ENCODE assay signal across 8 cellular contexts in the genomic region with DNA sequence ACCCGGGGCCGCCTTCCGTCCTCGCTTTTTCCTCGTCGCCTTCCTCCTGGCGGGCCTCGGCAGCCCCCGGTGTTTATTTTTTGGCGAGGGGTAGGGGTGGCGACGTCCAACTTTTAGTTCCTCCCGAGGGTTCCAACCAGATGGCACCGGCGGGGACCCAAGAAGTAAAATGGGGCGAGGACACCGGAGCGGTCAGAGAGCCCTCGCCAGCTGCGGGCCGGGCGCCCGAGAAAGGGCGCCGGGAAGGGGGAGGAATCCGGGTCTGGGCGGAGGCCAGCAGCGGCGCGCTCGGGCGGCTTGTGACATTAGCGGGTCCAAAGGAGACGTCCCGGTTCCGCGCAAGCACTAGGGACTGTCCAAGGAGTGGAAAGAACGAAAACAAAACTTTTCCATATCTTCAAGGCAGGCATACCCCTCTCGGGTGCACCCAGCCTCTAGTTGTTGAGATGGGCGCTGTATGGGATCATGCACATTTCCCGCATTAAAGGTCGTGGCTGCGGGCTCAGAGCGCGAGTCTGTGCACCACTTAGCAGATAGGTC. TPM values are rescaled to one million over a fixed set of nuclear protein-coding genes. Genes with fewer than 3 reads are reported as not detected.
DNase-seq lines count a peak whose midpoint lies in the region; ATAC-seq and TF ChIP-seq lines count a peak whose summit lies in the region.

No MANE protein-coding gene starts in this region.

- intact Hi-C loops in mammary epithelial cell (cut with micrococcal nuclease) = loop anchor here (1.0 to 5.0 kb wide), 2 partner anchors 53 to 283 kb away; no protein-coding TSS in a partner anchor

- H3K4me1 ChIP-seq in SJSA1 (replicated peaks) (peaks cover 11% of the 10 kb centered on the region), mammary epithelial cell (ENCODE audit: insufficient read depth, low read length) (peaks cover 10% of the 10 kb centered on the region), iPS-18a (ENCODE audit: control insufficient read depth, low read depth, low read length) (peaks cover 24% of the 10 kb centered on the region)

- TSS peak; percentile 30 for BruUV-seq in mammary epithelial cell (replicated peaks; lab: Mats Ljungman, UMichigan)

- dilution Hi-C loops in mammary epithelial cell (cut with HindIII; ENCODE audit: low sequenced_read_pairs) = loop anchor here (5.0 kb wide), 2 partner anchors 52 to 102 kb away; no protein-coding TSS in a partner anchor

- H3K36me3 ChIP-seq in SJSA1 (peaks cover 23% of the 10 kb centered on the region), mammary epithelial cell (ENCODE audit: insufficient read depth, low read length) (no peaks in the 10 kb centered on the region), iPS-18a (ENCODE audit: control insufficient read depth, low read depth, low read length) (peaks cover 7% of the 10 kb centered on the region)

- no peaks in the 10 kb centered on the region for H4K20me1 ChIP-seq in mammary epithelial cell (ENCODE audit: insufficient read depth, low read length)

- TF ChIP-seq CTCF in mammary epithelial cell (conservative IDR thresholded peaks at IDR 0.05 in 1 of 2, IDR thresholded peaks at IDR 0.05 in 1 of 2; ENCODE audit: extremely low read depth in 1 of 2, insufficient read depth in 1 of 2, low read depth in 1 of 2, low read length in 2 of 2) = no peak
- TF ChIP-seq CTCF in retinal pigment epithelial cell (conservative IDR thresholded peaks at IDR 0.05; ENCODE audit: low read depth, low read length) = no peak

- H3K4me2 ChIP-seq in mammary epithelial cell (ENCODE audit: insufficient read depth, low read depth, low read length) = peak overlapping the region; percentile 91

- H3K27ac ChIP-seq in SJSA1 (peak overlapping the region; percentile 81), mammary epithelial cell (ENCODE audit: insufficient read depth, low read depth, low read length) (peak overlapping the region; percentile 77), iPS-18a (ENCODE audit: low read length) (no peak overlapping the region)

- peak overlapping the region; percentile 93 for H2AFZ ChIP-seq in mammary epithelial cell (ENCODE audit: low read depth, low read length)

- 20% methylated on average over 5 of the region's 45 CpGs for WGBS in mammary epithelial cell (ENCODE audit: low coverage, missing lambda C conversion rate)

- H3K4me3 ChIP-seq in SJSA1 = peak overlapping the region; percentile 97
- peak overlapping the region; percentile 61 to 85 (median 83) for H3K4me3 ChIP-seq in mammary epithelial cell (replicated peaks in 1 of 3; ENCODE audit: insufficient read depth in 1 of 3, low read depth in 2 of 3, low read length in 3 of 3)
- H3K4me3 ChIP-seq in iPS-18a (ENCODE audit: low read length) = peak overlapping the region; percentile 70
- peak overlapping the region; percentile 68 for H3K4me3 ChIP-seq in retinal pigment epithelial cell (ENCODE audit: low read length)

- no peaks in the 10 kb centered on the region for H3K27me3 ChIP-seq in SJSA1 (replicated peaks)
- no peaks in the 10 kb centered on the region for H3K27me3 ChIP-seq in mammary epithelial cell (ENCODE audit: insufficient read depth, low read length)
- peaks cover 14% of the 10 kb centered on the region for H3K27me3 ChIP-seq in iPS-18a (ENCODE audit: control insufficient read depth, insufficient read depth, low read length)

- H3K9me3 ChIP-seq in SJSA1 (replicated peaks) (peaks cover 3% of the 10 kb centered on the region; the same call in 1 of the 2 replicates), mammary epithelial cell (replicated peaks; ENCODE audit: insufficient read depth, low read length) (no peaks in the 10 kb centered on the region), iPS-18a (ENCODE audit: control insufficient read depth, low read depth, low read length) (no peaks in the 10 kb centered on the region)

- ATAC-seq in HG02981 (IDR thresholded peaks at IDR 0.05; ENCODE audit: unreplicated experiment) (peak; percentile 18), HG02870 (IDR thresholded peaks at IDR 0.05; ENCODE audit: unreplicated experiment) (no peak)

- in situ Hi-C loops in mammary epithelial cell (cut with MboI; ENCODE audit: low sequenced_read_pairs in 2 of 2) = loop anchor here in 1 of 2 donors (10.0 kb wide), 1 partner anchor 115 kb away; no protein-coding TSS in a partner anchor

- DNase-seq in stimulated activated CD4-positive, alpha-beta T cell treated with anti-CD3 and anti-CD28 coated beads, Interleukin-12 subunit alpha, Interleukin-12 subunit beta, amount 100 ng/mL, for 4 hours = peak; percentile 8
- no peak for DNase-seq in stimulated activated CD4-positive, alpha-beta T cell treated with anti-CD3 and anti-CD28 coated beads, Interleukin-4, amount 100 ng/mL, for 24 hours
- DNase-seq in SJSA1 (ENCODE audit: low read depth in 1 of 2, low spot score in 2 of 2) (peak; percentile 53 to 54), mammary epithelial cell (peak; percentile 27), retinal pigment epithelial cell (ENCODE audit: low read depth) (no peak)

- CTCF ChIA-PET in mammary epithelial cell (lab: Charles Lee; ENCODE audit: low non-redundant PET) = no interaction called here

- H3K9ac ChIP-seq in mammary epithelial cell (ENCODE audit: insufficient read depth, low read length) (peak overlapping the region; percentile 79), iPS-18a (ENCODE audit: low read length) (peak overlapping the region; percentile 66)

- H3K79me2 ChIP-seq in mammary epithelial cell (ENCODE audit: insufficient read depth, low read length) = peaks cover 48% of the 10 kb centered on the region

RNA-seq across cellular contexts. Expression of gene USP46, which starts 0.7 kb away (rescaled TPM):
- 20.5 and 21.4 TPM in 2 replicates for total RNA-seq in SJSA1 (2014; rRNA removed; shearing (Covaris generic))
- total RNA-seq in mammary epithelial cell = 10 to 100 TPM; 15.2 to 24.9 TPM
- 7.3 TPM for polyA plus RNA-seq in mammary epithelial cell
- 25.9 TPM for polyA minus RNA-seq in mammary epithelial cell

Comparison
In these comparisons a context has a peak if more than half of its experiments do, and no peak if none do; other contexts are left out.
1. DNase-seq: peak in stimulated activated CD4-positive, alpha-beta T cell treated with anti-CD3 and anti-CD28 coated beads, Interleukin-12 subunit alpha, Interleukin-12 subunit beta, amount 100 ng/mL, for 4 hours (single experiment), SJSA1 (2 of 2) and mammary epithelial cell (single experiment); none in stimulated activated CD4-positive, alpha-beta T cell treated with anti-CD3 and anti-CD28 coated beads, Interleukin-4, amount 100 ng/mL, for 24 hours (single experiment) and retinal pigment epithelial cell (single experiment).
2. Peak in every context shown above with its lines, with median percentiles within 50 percentile points of each other: H3K4me3 ChIP-seq.